Comparison of ENCODE assay signal across 1 cellular context in the genomic region with DNA sequence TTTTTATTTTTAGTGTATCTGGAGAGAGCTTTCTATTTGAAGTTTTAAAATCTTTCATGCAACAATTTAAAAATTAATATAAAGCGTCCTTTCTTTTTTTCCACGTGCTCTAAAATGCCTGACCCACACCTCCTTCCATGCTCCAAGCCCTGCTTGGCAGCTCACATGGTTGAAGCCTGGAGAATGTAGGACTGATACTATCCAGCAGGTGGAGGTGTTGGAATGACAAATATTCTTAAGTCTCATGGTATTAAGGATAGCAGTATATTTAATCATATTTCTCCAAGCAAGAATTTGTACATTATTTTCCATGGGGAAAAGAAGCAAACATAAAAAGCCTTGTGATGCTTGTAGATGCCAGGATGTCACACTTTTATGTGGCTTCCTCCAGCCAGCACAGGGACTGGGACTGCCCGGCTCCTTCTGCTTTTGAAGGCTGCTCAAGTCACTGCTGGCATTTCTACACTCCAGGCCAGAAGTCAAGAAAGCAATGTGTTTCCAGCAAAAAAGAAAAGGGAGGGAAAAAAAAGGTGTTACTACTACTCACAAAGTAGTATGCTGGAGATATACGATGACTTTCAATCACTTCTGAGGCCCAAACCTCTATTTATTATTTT.
TF ChIP-seq lines count a peak whose summit lies in the region.

No MANE protein-coding gene starts in this region.

TF ChIP-seq in HCT116, 20 proteins besides CTCF, POLR2A, EP300 and RAD21 (continued from another document):
- TF ChIP-seq FOSL1 (IDR thresholded peaks at IDR 0.05; ENCODE audit: low read depth), result no peak
